Comparison of ENCODE assay signal across 1 cellular context in genomic region chr1:1431006-1431844, GRCh38.
TF ChIP-seq lines count a peak whose summit lies in the region.

No MANE protein-coding gene starts in this region.

TF ChIP-seq in H1, 55 proteins besides CTCF, POLR2A, EP300 and RAD21:
- no peak for TF ChIP-seq CHD1 (IDR thresholded peaks at IDR 0.05; ENCODE audit: low read depth, low read length)
- no peak for TF ChIP-seq USF2 (IDR thresholded peaks at IDR 0.05; ENCODE audit: low read length)
- no peak for TF ChIP-seq TAF1 (IDR thresholded peaks at IDR 0.05; ENCODE audit: low read depth, low read length)
- TF ChIP-seq CTBP2 (IDR thresholded peaks at IDR 0.05; ENCODE audit: borderline replicate concordance, insufficient read depth, insufficient read length, low read length): no peak
- TF ChIP-seq GABPA (IDR thresholded peaks at IDR 0.05; ENCODE audit: borderline replicate concordance, insufficient read depth, low read length): no peak
- no peak for TF ChIP-seq SIRT6 (IDR thresholded peaks at IDR 0.05; ENCODE audit: low read length)
- TF ChIP-seq CHD2 (IDR thresholded peaks at IDR 0.05; ENCODE audit: low read length): no peak
